Comparison of ENCODE assay signal across 27 cellular contexts in genomic region chr11:19959697-19960096, GRCh38.
DNase-seq lines count a peak whose midpoint lies in the region; ATAC-seq and TF ChIP-seq lines count a peak whose summit lies in the region.
"Had no signal": no experiment of that assay in that cellular context is flagged by ENCODE, and none has a peak within 500 bp of the region (broad histone marks: within the 10 kb centered on the region; RNA-seq: fewer than 3 reads in every experiment).

No MANE protein-coding gene starts in this region.

- DNase-seq in NCI-H1092 treated with DMSO at 0.1 percent for 48 hours (lab: John Stamatoyannopoulos, UW) = peak; percentile 30
- no peak for DNase-seq in NCI-H1092 (lab: John Stamatoyannopoulos, UW)
- DNase-seq in NCI-H82 (lab: John Stamatoyannopoulos, UW) = peak; percentile 76
- DNase-seq in coronary artery (ENCODE audit: low spot score) = peak; percentile 56
- DNase-seq in stimulated activated naive B cell treated with anti-CD40 and anti-IgM and Interleukin-4, amounts not matched to agents 10 μg/mL and 1 μg/mL and 100 μg/mL, for 72 hours = no peak
- no peak for DNase-seq in activated naive CD4-positive, alpha-beta T cell treated with anti-CD3 and anti-CD28 coated beads, Interleukin-2, amount 50 U/mL, for 72 hours (ENCODE audit: low spot score in 2 of 2)
- DNase-seq in KG1 (lab: John Stamatoyannopoulos, UW) = no peak
- DNase-seq in foreskin fibroblast = no peak
- DNase-seq: 8988T; activated CD8-positive, alpha-beta T cell treated with anti-CD3 and anti-CD28 coated beads, Interleukin-2, amount 10 ng/mL, durations not matched to agents 7 days and 5 days; activated naive CD8-positive, alpha-beta T cell treated with anti-CD3 and anti-CD28 coated beads for 36 hours; CD4-positive, alpha-beta memory T cell; HCEC 1CT; heart left ventricle; KBM-7; kidney; midbrain; naive thymus-derived CD4-positive, alpha-beta T cell; NCI-H1436 treated with DMSO at 0.1 percent for 48 hours; occipital lobe; RPMI8226; stimulated activated CD4-positive, alpha-beta T cell treated with anti-CD3 and anti-CD28 coated beads, Interleukin-15, amount 100 ng/mL, for 24 hours; stomach; tibial artery had no signal

- H3K9me3 Mint-ChIP-seq in stimulated activated naive B cell treated with anti-CD40 and anti-IgM and Interleukin-4, amounts not matched to agents 10 μg/mL and 1 μg/mL and 100 μg/mL, for 72 hours = no peaks in the 10 kb centered on the region
- no peaks in the 10 kb centered on the region for H3K9me3 Mint-ChIP-seq in activated naive CD4-positive, alpha-beta T cell treated with anti-CD3 and anti-CD28 coated beads, Interleukin-2, amount 50 U/mL, for 72 hours
- H3K9me3 Mint-ChIP-seq: activated naive CD8-positive, alpha-beta T cell treated with anti-CD3 and anti-CD28 coated beads for 36 hours; CD4-positive, alpha-beta memory T cell; central memory CD8-positive, alpha-beta T cell; T-helper 1 cell treated with Interleukin-12 subunit alpha and Interleukin-12 subunit beta and Interleukin-4 antibody, amounts not matched to agents 30 μg/mL and 1 μg/mL, for 36 hours had no signal

- H3K4me3 ChIP-seq in coronary artery = no peak overlapping the region
- H3K4me3 ChIP-seq in foreskin fibroblast (ENCODE audit: low read depth in 1 of 2, low read length in 2 of 2) = no peak overlapping the region
- H3K4me3 ChIP-seq: heart left ventricle, MG63, stomach, tibial artery had no signal

- H3K27ac Mint-ChIP-seq in stimulated activated naive B cell treated with anti-CD40 and anti-IgM and Interleukin-4, amounts not matched to agents 10 μg/mL and 1 μg/mL and 100 μg/mL, for 72 hours = no peak overlapping the region
- no peak overlapping the region for H3K27ac Mint-ChIP-seq in activated naive CD4-positive, alpha-beta T cell treated with anti-CD3 and anti-CD28 coated beads, Interleukin-2, amount 50 U/mL, for 72 hours
- H3K27ac Mint-ChIP-seq: activated CD8-positive, alpha-beta T cell treated with anti-CD3 and anti-CD28 coated beads, Interleukin-2, amount 10 ng/mL, durations not matched to agents 7 days and 5 days; activated naive CD8-positive, alpha-beta T cell treated with anti-CD3 and anti-CD28 coated beads for 36 hours; CD4-positive, alpha-beta memory T cell; naive thymus-derived CD4-positive, alpha-beta T cell; T-helper 1 cell treated with Interleukin-12 subunit alpha and Interleukin-12 subunit beta and Interleukin-4 antibody, amounts not matched to agents 30 μg/mL and 1 μg/mL, for 36 hours had no signal

- peaks cover 25 to 47% of the 10 kb centered on the region in 2 donors for H3K4me1 Mint-ChIP-seq in stimulated activated naive B cell treated with anti-CD40 and anti-IgM and Interleukin-4, amounts not matched to agents 10 μg/mL and 1 μg/mL and 100 μg/mL, for 72 hours

- no peak for TF ChIP-seq CTCF in coronary artery (IDR thresholded peaks at IDR 0.05)
- no peak for TF ChIP-seq CTCF in foreskin fibroblast (IDR thresholded peaks at IDR 0.05; ENCODE audit: low read depth, low read length)

- H3K4me3 Mint-ChIP-seq in stimulated activated naive B cell treated with anti-CD40 and anti-IgM and Interleukin-4, amounts not matched to agents 10 μg/mL and 1 μg/mL and 100 μg/mL, for 72 hours = peak overlapping the region in 1 of 2 donors; percentile 12
- H3K4me3 Mint-ChIP-seq: activated CD8-positive, alpha-beta T cell treated with anti-CD3 and anti-CD28 coated beads, Interleukin-2, amount 10 ng/mL, durations not matched to agents 7 days and 5 days; activated naive CD8-positive, alpha-beta T cell treated with anti-CD3 and anti-CD28 coated beads for 36 hours; CD4-positive, alpha-beta memory T cell; central memory CD8-positive, alpha-beta T cell; naive thymus-derived CD4-positive, alpha-beta T cell; T-helper 1 cell treated with Interleukin-12 subunit alpha and Interleukin-12 subunit beta and Interleukin-4 antibody, amounts not matched to agents 30 μg/mL and 1 μg/mL, for 36 hours had no signal

- no peaks in the 10 kb centered on the region for H3K36me3 Mint-ChIP-seq in stimulated activated naive B cell treated with anti-CD40 and anti-IgM and Interleukin-4, amounts not matched to agents 10 μg/mL and 1 μg/mL and 100 μg/mL, for 72 hours
- no peaks in the 10 kb centered on the region for H3K36me3 Mint-ChIP-seq in activated naive CD4-positive, alpha-beta T cell treated with anti-CD3 and anti-CD28 coated beads, Interleukin-2, amount 50 U/mL, for 72 hours
- H3K36me3 Mint-ChIP-seq: activated naive CD8-positive, alpha-beta T cell treated with anti-CD3 and anti-CD28 coated beads for 36 hours; CD4-positive, alpha-beta memory T cell; naive thymus-derived CD4-positive, alpha-beta T cell had no signal

- no peak overlapping the region for H3K27ac ChIP-seq in coronary artery
- H3K27ac ChIP-seq: heart left ventricle, stomach had no signal

- H3K27me3 Mint-ChIP-seq in stimulated activated naive B cell treated with anti-CD40 and anti-IgM and Interleukin-4, amounts not matched to agents 10 μg/mL and 1 μg/mL and 100 μg/mL, for 72 hours = peaks cover 9 to 30% of the 10 kb centered on the region in 2 donors
- H3K27me3 Mint-ChIP-seq: central memory CD8-positive, alpha-beta T cell had no signal

- peak; percentile 22 to 35 for ATAC-seq in stimulated activated naive B cell treated with anti-CD40 and anti-IgM and Interleukin-4, amounts not matched to agents 10 μg/mL and 1 μg/mL and 100 μg/mL, for 72 hours (replicated peaks)
- ATAC-seq in activated naive CD4-positive, alpha-beta T cell treated with anti-CD3 and anti-CD28 coated beads, Interleukin-2, amount 50 U/mL, for 72 hours = no peak
- ATAC-seq: activated CD8-positive, alpha-beta T cell treated with anti-CD3 and anti-CD28 coated beads, Interleukin-2, amount 10 ng/mL, durations not matched to agents 7 days and 5 days; heart left ventricle; naive thymus-derived CD4-positive, alpha-beta T cell had no signal

Comparison
In these comparisons a context has a peak if more than half of its experiments do, and no peak if none do; other contexts are left out.
1. DNase-seq: peak in NCI-H1092 treated with DMSO at 0.1 percent for 48 hours (single experiment), NCI-H82 (single experiment) and coronary artery (single experiment); none in NCI-H1092 (single experiment), stimulated activated naive B cell treated with anti-CD40 and anti-IgM and Interleukin-4, amounts not matched to agents 10 μg/mL and 1 μg/mL and 100 μg/mL, for 72 hours (single experiment), activated naive CD4-positive, alpha-beta T cell treated with anti-CD3 and anti-CD28 coated beads, Interleukin-2, amount 50 U/mL, for 72 hours (0 of 2), KG1 (single experiment) and foreskin fibroblast (0 of 2).
2. ATAC-seq: peak in stimulated activated naive B cell treated with anti-CD40 and anti-IgM and Interleukin-4, amounts not matched to agents 10 μg/mL and 1 μg/mL and 100 μg/mL, for 72 hours (2 of 2); none in activated naive CD4-positive, alpha-beta T cell treated with anti-CD3 and anti-CD28 coated beads, Interleukin-2, amount 50 U/mL, for 72 hours (0 of 2).